In genomic region chr16:16378840-16379239, GRCh38 we compare ENCODE assay signal across 9 cellular contexts. TPM values are rescaled to one million over a fixed set of nuclear protein-coding genes. Genes with fewer than 3 reads are reported as not detected.
DNase-seq lines count a peak whose midpoint lies in the region; ATAC-seq and TF ChIP-seq lines count a peak whose summit lies in the region.
"Not testable (repeated sequence)": the region's sequence is repeated elsewhere in the genome, so short reads cannot be mapped to it uniquely, and the experiment has no call there.
"Had no signal": no experiment of that assay in that cellular context is flagged by ENCODE, and none has a peak within 500 bp of the region (broad histone marks: within the 10 kb centered on the region; RNA-seq: fewer than 3 reads in every experiment).

Gene NPIPA7 (plus strand): TSS chr16:16379140. CDS start chr16:16379245, 105 bp downstream.

- intact Hi-C loops in mammary epithelial cell (cut with micrococcal nuclease); sciatic nerve (cut with DNase I): not testable (repeated sequence)

- CTCF ChIA-PET in BJ (lab: Yijun Ruan, JAX); activated CD8-positive, alpha-beta memory T cell treated with anti-CD3 and anti-CD28 coated beads, Interleukin-2, amount 10 ng/mL, durations not matched to agents 7 days and 5 days (lab: Charles Lee); mammary epithelial cell (lab: Charles Lee; ENCODE audit: low non-redundant PET): not testable (repeated sequence)

- H3K27ac Mint-ChIP-seq in activated CD8-positive, alpha-beta memory T cell treated with anti-CD3 and anti-CD28 coated beads, Interleukin-2, amount 10 ng/mL, durations not matched to agents 7 days and 5 days, result not testable (repeated sequence)

- H3K27ac ChIP-seq in mammary epithelial cell (ENCODE audit: insufficient read depth, low read depth, low read length); hepatocyte; lung (ENCODE audit: low read depth in 1 of 2, low read length in 1 of 2): not testable (repeated sequence)

- not testable (repeated sequence) for H3K27me3 Mint-ChIP-seq in activated CD8-positive, alpha-beta memory T cell treated with anti-CD3 and anti-CD28 coated beads, Interleukin-2, amount 10 ng/mL, durations not matched to agents 7 days and 5 days

- H3K27me3 ChIP-seq in BJ (ENCODE audit: control insufficient read depth, insufficient read depth, low read length); mammary epithelial cell (ENCODE audit: insufficient read depth, low read length); hepatocyte; lung (ENCODE audit: control insufficient read depth, insufficient read depth): not testable (repeated sequence)

- not testable (repeated sequence) for H3K36me3 ChIP-seq in BJ (ENCODE audit: control insufficient read depth, insufficient read depth, low read length); mammary epithelial cell (ENCODE audit: insufficient read depth, low read length); hepatocyte (replicated peaks; ENCODE audit: insufficient read depth, low read depth); lung (ENCODE audit: control insufficient read depth in 2 of 2, insufficient read depth in 2 of 2, low read length in 2 of 2)

- H3K9me3 Mint-ChIP-seq in activated CD8-positive, alpha-beta memory T cell treated with anti-CD3 and anti-CD28 coated beads, Interleukin-2, amount 10 ng/mL, durations not matched to agents 7 days and 5 days (ENCODE audit: low read depth), result not testable (repeated sequence)

- dilution Hi-C loops in mammary epithelial cell (cut with HindIII; ENCODE audit: low sequenced_read_pairs), result not testable (repeated sequence)

- H4K20me1 ChIP-seq in mammary epithelial cell (ENCODE audit: insufficient read depth, low read length); hepatocyte (ENCODE audit: insufficient read depth, poor library complexity, severe bottlenecking): not testable (repeated sequence)

- POLR2A ChIA-PET in BJ (lab: Charles Lee), result not testable (repeated sequence)

- not testable (repeated sequence) for H3K4me1 ChIP-seq in mammary epithelial cell (ENCODE audit: insufficient read depth, low read length); hepatocyte (ENCODE audit: insufficient read depth); lung (ENCODE audit: control insufficient read depth in 2 of 2, insufficient read depth in 2 of 2, low read length in 2 of 2)

- H3K9me2 ChIP-seq in hepatocyte (replicated peaks; ENCODE audit: insufficient read depth), result not testable (repeated sequence)

- not testable (repeated sequence) for H3K4me2 ChIP-seq in mammary epithelial cell (ENCODE audit: insufficient read depth, low read depth, low read length); hepatocyte

- not testable (repeated sequence) for H2AFZ ChIP-seq in mammary epithelial cell (ENCODE audit: low read depth, low read length); hepatocyte

- not testable (repeated sequence) for TF ChIP-seq CTCF in BJ (IDR thresholded peaks at IDR 0.05; ENCODE audit: insufficient read depth, low read depth, low read length); mammary epithelial cell (conservative IDR thresholded peaks at IDR 0.05 in 1 of 2, IDR thresholded peaks at IDR 0.05 in 1 of 2; ENCODE audit: extremely low read depth in 1 of 2, insufficient read depth in 1 of 2, low read depth in 1 of 2, low read length in 2 of 2); hepatocyte (IDR thresholded peaks at IDR 0.05; ENCODE audit: poor library complexity); lung (IDR thresholded peaks at IDR 0.05; ENCODE audit: control extremely low read depth, extremely low read depth)

- not testable (repeated sequence) for H3K4me3 ChIP-seq in BJ (ENCODE audit: low read depth, low read length); mammary epithelial cell (replicated peaks in 1 of 3; ENCODE audit: insufficient read depth in 1 of 3, low read depth in 2 of 3, low read length in 3 of 3); hepatocyte; lung

- DNase-seq in BJ (ENCODE audit: low read depth); NCI-H460 (ENCODE audit: extremely low read depth, low read depth); activated CD8-positive, alpha-beta memory T cell treated with anti-CD3 and anti-CD28 coated beads, Interleukin-2, amount 10 ng/mL, durations not matched to agents 7 days and 5 days; mammary epithelial cell; hepatocyte (ENCODE audit: low spot score); lung (ENCODE audit: low spot score); sciatic nerve (ENCODE audit: low spot score); ureter (ENCODE audit: low spot score): not testable (repeated sequence)

- not testable (repeated sequence) for ATAC-seq in activated CD8-positive, alpha-beta memory T cell treated with anti-CD3 and anti-CD28 coated beads, Interleukin-2, amount 10 ng/mL, durations not matched to agents 7 days and 5 days; lung (ENCODE audit: insufficient read depth, low FRiP score); sciatic nerve

- not testable (repeated sequence) for BruUV-seq in mammary epithelial cell (replicated peaks; lab: Mats Ljungman, UMichigan)

- not testable (repeated sequence) for H3K4me3 Mint-ChIP-seq in activated CD8-positive, alpha-beta memory T cell treated with anti-CD3 and anti-CD28 coated beads, Interleukin-2, amount 10 ng/mL, durations not matched to agents 7 days and 5 days

- WGBS in mammary epithelial cell (ENCODE audit: low coverage, missing lambda C conversion rate), result no CpG with 5 or more reads among the region's 3 CpGs
- WGBS in hepatocyte (ENCODE audit: low lambda C conversion rate, missing lambda C conversion rate), result no CpG with 5 or more reads among the region's 3 CpGs
- WGBS in lung, 2 donors, result no CpG with 5 or more reads among the region's 3 CpGs

- H3K36me3 Mint-ChIP-seq in activated CD8-positive, alpha-beta memory T cell treated with anti-CD3 and anti-CD28 coated beads, Interleukin-2, amount 10 ng/mL, durations not matched to agents 7 days and 5 days, result not testable (repeated sequence)

- in situ Hi-C loops in mammary epithelial cell (cut with MboI; ENCODE audit: low sequenced_read_pairs in 2 of 2), result not testable (repeated sequence)

- not testable (repeated sequence) for H3K9me3 ChIP-seq in mammary epithelial cell (replicated peaks; ENCODE audit: insufficient read depth, low read length); hepatocyte (ENCODE audit: low read depth); lung (ENCODE audit: control insufficient read depth in 2 of 2, insufficient read depth in 1 of 2, low read length in 1 of 2)

- not testable (repeated sequence) for H3K79me2 ChIP-seq in mammary epithelial cell (ENCODE audit: insufficient read depth, low read length); hepatocyte

- not testable (repeated sequence) for H3K4me1 Mint-ChIP-seq in activated CD8-positive, alpha-beta memory T cell treated with anti-CD3 and anti-CD28 coated beads, Interleukin-2, amount 10 ng/mL, durations not matched to agents 7 days and 5 days

- not testable (repeated sequence) for H3K9ac ChIP-seq in mammary epithelial cell (ENCODE audit: insufficient read depth, low read length)

RNA-seq across cellular contexts. Expression of gene NPIPA7, which starts in this region (rescaled TPM):
- 18.8 and 29.1 TPM in 2 replicates for polyA plus RNA-seq in BJ (2011; rRNA removed)
- polyA minus RNA-seq in BJ (2011; rRNA and poly(A)+ RNA removed), result 1.3 and 3.0 TPM in 2 replicates
- 25.7 and 27.6 TPM in 2 replicates for total RNA-seq in NCI-H460 (2014; rRNA removed; shearing (Covaris generic))
- 67.4 and 112 TPM in 2 replicates for polyA plus RNA-seq in NCI-H460 (2014; cell fraction: nucleus; rRNA removed)
- total RNA-seq in activated CD8-positive, alpha-beta memory T cell treated with anti-CD3 and anti-CD28 coated beads, Interleukin-2, amount 10 ng/mL, durations not matched to agents 7 days and 5 days, result 10 to 100 TPM; 10.8 to 12.9 TPM
- total RNA-seq in mammary epithelial cell, result 10 to 100 TPM in 1 of 2 donors, 1 to 10 TPM in 1; 2.5 to 10.9 TPM
- polyA plus RNA-seq in mammary epithelial cell, result 24.2 TPM
- polyA minus RNA-seq in mammary epithelial cell, result not detected
- 5.1 and 11.2 TPM in 2 replicates for total RNA-seq in hepatocyte
- 8.6 and 10.8 TPM in 2 replicates for polyA plus RNA-seq in hepatocyte
- total RNA-seq in lung, result 10 to 100 TPM; 10.1 to 10.5 TPM
- 10 to 100 TPM in 1 of 2 donors, 1 to 10 TPM in 1; 9.3 to 21.6 TPM for polyA plus RNA-seq in lung
- total RNA-seq in sciatic nerve, result 17.6 TPM
- total RNA-seq in ureter, result 15.3 TPM
- polyA plus RNA-seq: CD4-positive, CD25-positive, alpha-beta regulatory T cell had no signal
